ENCODE assay signal across 16 cellular contexts in the genomic region with DNA sequence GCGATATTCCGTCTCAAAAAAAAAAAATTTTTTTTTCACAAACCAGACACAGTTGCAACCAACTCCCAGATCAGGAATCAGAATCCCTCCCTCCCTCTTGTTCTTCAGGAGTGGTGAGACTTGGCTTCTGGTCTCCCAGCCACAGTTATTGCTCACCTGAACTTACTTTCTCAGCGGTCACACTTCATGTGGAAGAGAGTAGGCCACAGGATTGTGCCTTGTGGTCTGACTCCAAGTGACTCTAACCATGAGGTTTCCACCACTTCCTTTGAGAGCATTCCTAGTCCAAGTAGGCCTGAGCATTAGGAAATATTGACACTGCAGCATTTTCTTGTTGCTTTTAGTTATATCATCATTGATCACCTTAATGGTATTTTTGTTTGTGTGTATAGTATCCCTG. TPM values are rescaled to one million over a fixed set of nuclear protein-coding genes. Genes with fewer than 3 reads are reported as not detected.
DNase-seq lines count a peak whose midpoint lies in the region; ATAC-seq and TF ChIP-seq lines count a peak whose summit lies in the region.
"Had no signal": no experiment of that assay in that cellular context is flagged by ENCODE, and none has a peak within 500 bp of the region (broad histone marks: within the 10 kb centered on the region; RNA-seq: fewer than 3 reads in every experiment).

No MANE protein-coding gene starts in this region.

- no peak overlapping the region for H2AFZ ChIP-seq in OCI-LY7 (ENCODE audit: low read length)
- H2AFZ ChIP-seq: GM23338 had no signal

- no peak overlapping the region for H3K27ac Mint-ChIP-seq in CD8-positive, alpha-beta T cell
- H3K27ac Mint-ChIP-seq: GM23338 had no signal

- CTCF ChIA-PET in OCI-LY7 (lab: Charles Lee; ENCODE audit: unreplicated experiment) = no interaction called here
- CTCF ChIA-PET in CD8-positive, alpha-beta T cell (lab: Charles Lee) = no interaction called here

- no peaks in the 10 kb centered on the region for H3K79me2 ChIP-seq in OCI-LY7 (ENCODE audit: insufficient read depth, low read depth, low read length)

- no peaks in the 10 kb centered on the region for H4K20me1 ChIP-seq in OCI-LY7 (ENCODE audit: insufficient read depth, low read length)

- intact Hi-C loops in OCI-LY7 (cut with micrococcal nuclease; ENCODE audit: unreplicated experiment) = no loop called here
- intact Hi-C loops in CD8-positive, alpha-beta T cell (cut with DNase I, micrococcal nuclease) = no loop called here

- H3K4me2 ChIP-seq in OCI-LY7 (ENCODE audit: low read length) = no peak overlapping the region
- H3K4me2 ChIP-seq: GM23338 had no signal

- no peaks in the 10 kb centered on the region for H3K27me3 Mint-ChIP-seq in CD8-positive, alpha-beta T cell (ENCODE audit: low read depth)

- no peak overlapping the region for H3K4me3 Mint-ChIP-seq in CD8-positive, alpha-beta T cell
- H3K4me3 Mint-ChIP-seq: GM23338 had no signal

- H3K9me2 ChIP-seq in OCI-LY7 (ENCODE audit: insufficient read depth, low read length) = no peaks in the 10 kb centered on the region

- H3K36me3 Mint-ChIP-seq in CD8-positive, alpha-beta T cell = no peaks in the 10 kb centered on the region

- H3K27me3 ChIP-seq in CD8-positive, alpha-beta T cell (ENCODE audit: insufficient read depth, low read length) = no peaks in the 10 kb centered on the region
- H3K27me3 ChIP-seq: testis had no signal

- BruUV-seq in OCI-LY7 (replicated peaks; lab: Mats Ljungman, UMichigan) = no TSS peak

- H3K36me3 ChIP-seq in OCI-LY7 (ENCODE audit: insufficient read depth, low read length) = no peaks in the 10 kb centered on the region
- H3K36me3 ChIP-seq in CD8-positive, alpha-beta T cell (ENCODE audit: insufficient read depth, low read length) = no peaks in the 10 kb centered on the region

- no peak for ATAC-seq in HG03108 (IDR thresholded peaks at IDR 0.05; ENCODE audit: unreplicated experiment)
- no peak for ATAC-seq in CD8-positive, alpha-beta T cell
- ATAC-seq: GM23338, left lobe of liver had no signal

- no peaks in the 10 kb centered on the region for H3K4me1 ChIP-seq in OCI-LY7 (ENCODE audit: insufficient read depth, low read length, poor library complexity, severe bottlenecking)
- H3K4me1 ChIP-seq in CD8-positive, alpha-beta T cell (ENCODE audit: insufficient read depth, low read length) = no peaks in the 10 kb centered on the region
- H3K4me1 ChIP-seq: testis had no signal

- H3K9me3 ChIP-seq in OCI-LY7 (ENCODE audit: low read length) = no peaks in the 10 kb centered on the region
- no peaks in the 10 kb centered on the region for H3K9me3 ChIP-seq in CD8-positive, alpha-beta T cell (ENCODE audit: low read length)
- H3K9me3 ChIP-seq: Caco-2, testis had no signal

- no peak overlapping the region for H3K4me3 ChIP-seq in OCI-LY7 (ENCODE audit: low read depth, low read length, poor library complexity, severe bottlenecking)
- H3K4me3 ChIP-seq in CD8-positive, alpha-beta T cell (ENCODE audit: low read depth, low read length) = no peak overlapping the region
- H3K4me3 ChIP-seq: GM23338, testis had no signal

- POLR2A ChIA-PET in OCI-LY7 (lab: Charles Lee) = no interaction called here
- POLR2A ChIA-PET in CD8-positive, alpha-beta T cell (lab: Charles Lee) = no interaction called here

- no peaks in the 10 kb centered on the region for H3K4me1 Mint-ChIP-seq in CD8-positive, alpha-beta T cell (ENCODE audit: low read depth)

- H3K27ac ChIP-seq in OCI-LY7 (ENCODE audit: low read depth, low read length, poor library complexity, severe bottlenecking) = no peak overlapping the region
- H3K27ac ChIP-seq in CD8-positive, alpha-beta T cell (ENCODE audit: low read depth, low read length) = no peak overlapping the region
- H3K27ac ChIP-seq: testis had no signal

- DNase-seq in HCEC 1CT (peak; percentile 72), SW480 (ENCODE audit: low spot score) (peak; percentile 81), glomerular visceral epithelial cell (ENCODE audit: extremely low spot score) (peak; percentile 92), OCI-LY7 (ENCODE audit: low spot score) (no peak), dedifferentiated amniotic fluid mesenchymal stem cell (ENCODE audit: extremely low spot score) (no peak)
- no peak for DNase-seq in CD8-positive, alpha-beta T cell
- DNase-seq: activated gamma-delta T cell; Caco-2; glutamatergic neuron; Karpas-422; NCI-H1436 treated with DMSO at 0.1 percent for 48 hours; stimulated activated CD4-positive, alpha-beta T cell treated with anti-CD3 and anti-CD28 coated beads, Interleukin-15, amount 100 ng/mL, for 24 hours; testis had no signal

- no peak for TF ChIP-seq CTCF in OCI-LY7 (conservative IDR thresholded peaks at IDR 0.05; ENCODE audit: low read length)
- no peak for TF ChIP-seq CTCF in CD8-positive, alpha-beta T cell (IDR thresholded peaks at IDR 0.05)

- no peaks in the 10 kb centered on the region for H3K9me3 Mint-ChIP-seq in CD8-positive, alpha-beta T cell
- H3K9me3 Mint-ChIP-seq: GM23338 had no signal

RNA-seq across cellular contexts. Expression of a gene that starts 12.1 kb away (rescaled TPM):
- total RNA-seq in OCI-LY7 (2014; rRNA removed; shearing (Covaris generic)) = 0.03 TPM in 2 replicates
- 0.21 and 0.24 TPM in 2 replicates for total RNA-seq in OCI-LY7 (2022)
- total RNA-seq in CD8-positive, alpha-beta T cell = under 1 TPM in 1 of 2 experiments, not detected in 1; 0.19 TPM

Comparison
In these comparisons a context has a peak if more than half of its experiments do, and no peak if none do; other contexts are left out.
1. DNase-seq: peak in HCEC 1CT (single experiment), SW480 (single experiment) and glomerular visceral epithelial cell (single experiment); none in OCI-LY7 (single experiment), CD8-positive, alpha-beta T cell (0 of 7) and dedifferentiated amniotic fluid mesenchymal stem cell (single experiment).